In the genomic region with DNA sequence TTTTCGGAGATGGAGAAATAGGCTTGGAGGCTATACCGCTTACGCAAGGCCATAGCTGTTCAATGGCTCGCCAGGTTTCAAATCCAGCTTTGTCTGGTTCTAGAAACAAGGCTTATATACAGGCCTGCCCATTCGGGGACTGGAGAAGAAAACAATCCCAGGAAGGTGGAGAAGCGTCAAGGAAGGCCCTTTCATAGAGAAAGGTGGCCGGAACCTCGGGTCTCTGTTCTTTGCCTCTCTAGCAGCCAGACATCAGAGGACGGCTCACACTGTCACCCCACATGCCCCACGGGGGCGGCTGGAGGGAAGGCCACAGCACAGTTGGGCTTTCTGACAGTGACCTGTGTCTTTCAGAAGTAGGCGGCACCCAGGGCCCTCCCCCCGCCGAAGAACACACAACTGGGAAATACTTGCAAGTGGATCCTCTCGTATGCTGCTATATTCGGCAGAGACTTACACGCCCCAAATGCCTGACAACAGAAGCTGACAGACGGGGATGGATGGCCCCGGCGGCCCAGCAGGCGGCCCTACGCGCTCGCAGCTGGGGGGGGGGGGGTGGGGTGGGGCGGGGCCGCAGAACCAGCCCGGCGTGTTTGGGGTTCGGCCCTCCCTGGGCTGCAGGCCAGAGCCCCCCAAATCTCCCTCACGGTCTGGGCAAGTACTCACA, we compare ENCODE assay signal across 8 cellular contexts.
DNase-seq lines count a peak whose midpoint lies in the region; ATAC-seq and TF ChIP-seq lines count a peak whose summit lies in the region.

No MANE protein-coding gene starts in this region.

- peaks cover 3% of the 10 kb centered on the region; the same call in 1 of the 2 replicates for H3K36me3 ChIP-seq in SK-N-MC (ENCODE audit: insufficient read depth, low read length)
- H3K36me3 ChIP-seq in brain microvascular endothelial cell (replicated peaks): peaks cover 3% of the 10 kb centered on the region
- peaks cover 4% of the 10 kb centered on the region for H3K36me3 ChIP-seq in iPS DF 6.9 (ENCODE audit: control insufficient read depth, insufficient read depth, low read length)

- H3K9me3 ChIP-seq in SK-N-MC (ENCODE audit: low read depth, low read length) (no peaks in the 10 kb centered on the region), iPS DF 6.9 (ENCODE audit: control insufficient read depth, insufficient read depth, low read length) (no peaks in the 10 kb centered on the region)

- peak; percentile 84 for DNase-seq in GM10266 (ENCODE audit: extremely low spot score)
- DNase-seq in NCI-H1417 (lab: John Stamatoyannopoulos, UW): peak; percentile 88 to 93 (median 93)
- DNase-seq in SK-N-MC (ENCODE audit: low read depth, low spot score): no peak
- DNase-seq in brain microvascular endothelial cell: peak; percentile 77
- no peak for DNase-seq in iPS DF 6.9 (ENCODE audit: low read depth, low spot score)
- DNase-seq in retina: peak; percentile 77
- DNase-seq in NK-92 treated with Interleukin-12 subunit alpha and Interleukin-12 subunit beta, amount 100 ng/mL, for 24 hours (lab: John Stamatoyannopoulos, UW): no peak

- WGBS in iPS DF 6.9 (ENCODE audit: insufficient coverage, insufficient read length): no CpG with 5 or more reads among the region's 30 CpGs

- H3K27me3 ChIP-seq in brain microvascular endothelial cell (replicated peaks) (no peaks in the 10 kb centered on the region), iPS DF 6.9 (ENCODE audit: control insufficient read depth, insufficient read depth, low read length) (no peaks in the 10 kb centered on the region)

- in situ Hi-C loops in brain microvascular endothelial cell (cut with HindIII; ENCODE audit: low pct_ligation_motif_present, low sequenced_read_pairs): no loop called here

- peak overlapping the region; percentile 94 for H3K9ac ChIP-seq in SK-N-MC (ENCODE audit: insufficient read length)

- peaks cover 11% of the 10 kb centered on the region for H3K4me1 ChIP-seq in iPS DF 6.9 (ENCODE audit: control insufficient read depth, insufficient read depth, low read length)

- no peak for ATAC-seq in GM21576 (IDR thresholded peaks at IDR 0.05; ENCODE audit: unreplicated experiment)

- TF ChIP-seq CTCF in GM10266 (IDR thresholded peaks at IDR 0.05; ENCODE audit: control insufficient read depth, insufficient read depth, low read depth, missing control alignments) (peak; percentile 23), brain microvascular endothelial cell (IDR thresholded peaks at IDR 0.05; ENCODE audit: low read depth, low read length, missing control alignments) (peak; percentile 7)

- H3K27ac ChIP-seq in SK-N-MC: peak overlapping the region; percentile 93
- H3K27ac ChIP-seq in brain microvascular endothelial cell: peak overlapping the region; percentile 97
- H3K27ac ChIP-seq in iPS DF 6.9 (ENCODE audit: low read length): no peak overlapping the region

- peak overlapping the region; percentile 82 for H3K4me3 ChIP-seq in SK-N-MC
- peak overlapping the region; percentile 64 for H3K4me3 ChIP-seq in brain microvascular endothelial cell (ENCODE audit: low read depth, low read length)
- H3K4me3 ChIP-seq in iPS DF 6.9 (ENCODE audit: low read length): peak overlapping the region; percentile 60; the same call in 1 of the 2 replicates

Comparison
In these comparisons a context has a peak if more than half of its experiments do, and no peak if none do; other contexts are left out.
1. DNase-seq: peak in GM10266 (single experiment), NCI-H1417 (3 of 3), brain microvascular endothelial cell (single experiment) and retina (single experiment); none in SK-N-MC (single experiment), iPS DF 6.9 (single experiment) and NK-92 treated with Interleukin-12 subunit alpha and Interleukin-12 subunit beta, amount 100 ng/mL, for 24 hours (single experiment).
2. Peak in every context shown above with its lines, with median percentiles within 50 percentile points of each other: H3K4me3 ChIP-seq.